ENCODE assay signal across 22 cellular contexts in the genomic region with DNA sequence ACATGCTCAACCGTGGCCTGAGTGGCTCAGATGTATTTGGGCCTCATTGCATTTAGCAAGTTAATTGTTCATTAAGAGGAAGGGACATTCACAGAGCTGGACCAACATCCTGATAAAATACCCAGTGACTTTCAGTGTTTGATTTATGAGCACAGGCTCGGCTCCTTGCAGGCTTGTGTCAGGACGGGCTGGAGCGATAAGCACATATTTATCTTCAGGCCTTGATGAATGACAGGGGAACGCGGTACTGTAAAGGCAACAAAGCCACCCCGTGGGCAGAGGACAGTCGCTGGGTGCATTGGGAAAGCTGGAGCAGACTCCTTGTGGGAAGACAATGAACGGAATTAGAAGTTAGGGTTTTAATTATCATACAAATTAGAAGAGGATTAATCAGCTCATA.
DNase-seq lines count a peak whose midpoint lies in the region; ATAC-seq, FAIRE-seq and TF ChIP-seq lines count a peak whose summit lies in the region.
"Had no signal": no experiment of that assay in that cellular context is flagged by ENCODE, and none has a peak within 500 bp of the region (broad histone marks: within the 10 kb centered on the region; RNA-seq: fewer than 3 reads in every experiment).

No MANE protein-coding gene starts in this region.

- no peaks in the 10 kb centered on the region for H3K79me2 ChIP-seq in K562 (ENCODE audit: control insufficient read depth, insufficient read depth, low read length)

- intact Hi-C loops in K562 (cut with micrococcal nuclease): no loop called here

- no peaks in the 10 kb centered on the region for H3K9me1 ChIP-seq in K562 (ENCODE audit: control insufficient read depth, insufficient read depth, low read length)

- FAIRE-seq in K562 (lab: Jason Lieb, UNC): no peak
- FAIRE-seq: GM12892, H1 had no signal

- H3K27me3 Mint-ChIP-seq in stimulated activated memory B cell treated with anti-CD40 and anti-IgM and Interleukin-4, amounts not matched to agents 10 μg/mL and 1 μg/mL and 100 μg/mL, for 72 hours: no peaks in the 10 kb centered on the region
- H3K27me3 Mint-ChIP-seq: CD4-positive, alpha-beta T cell; CD8-positive, alpha-beta memory T cell had no signal

- no peaks in the 10 kb centered on the region for H3K36me3 Mint-ChIP-seq in stimulated activated memory B cell treated with anti-CD40 and anti-IgM and Interleukin-4, amounts not matched to agents 10 μg/mL and 1 μg/mL and 100 μg/mL, for 72 hours
- H3K36me3 Mint-ChIP-seq: CD8-positive, alpha-beta memory T cell had no signal

- no peaks in the 10 kb centered on the region for H3K9me3 Mint-ChIP-seq in stimulated activated memory B cell treated with anti-CD40 and anti-IgM and Interleukin-4, amounts not matched to agents 10 μg/mL and 1 μg/mL and 100 μg/mL, for 72 hours
- H3K9me3 Mint-ChIP-seq: CD4-positive, alpha-beta T cell had no signal

- no peak overlapping the region for H2AFZ ChIP-seq in K562 (ENCODE audit: low read depth, low read length)
- H2AFZ ChIP-seq: GM23248 had no signal

- no peak for TF ChIP-seq EP300 in K562 (IDR thresholded peaks at IDR 0.05; ENCODE audit: low read length)

- no TSS peak for BruUV-seq in K562 (replicated peaks; lab: Mats Ljungman, UMichigan)

- H3K27me3 ChIP-seq in K562 (ENCODE audit: control insufficient read depth in 2 of 2, insufficient read depth in 2 of 2, low read length in 2 of 2): 0 out of 5 replicates have a peak, but pooled peaks cover 0 to 4% of the 10 kb centered on the region in 2 experiments
- H3K27me3 ChIP-seq: BLaER1 had no signal

- POLR2A ChIA-PET in HEK293 (lab: Yijun Ruan, JAX) (interaction anchor here (0.6 kb wide), 1 partner anchor 12 kb away, joined by 4 read pairs; no protein-coding TSS in a partner anchor), K562 (lab: Yijun Ruan, JAX) (no interaction called here)

- no peak for TF ChIP-seq CTCF in HEK293 (tag by site-specific recombination; IDR thresholded peaks at IDR 0.05)
- no peak for TF ChIP-seq CTCF in K562 (IDR thresholded peaks at IDR 0.05 in 2 of 3, conservative IDR thresholded peaks at IDR 0.05 in 1 of 3; ENCODE audit: insufficient read depth in 2 of 3, low read depth in 1 of 3, low read length in 3 of 3)

- no peak for TF ChIP-seq POLR2A in K562 (conservative IDR thresholded peaks at IDR 0.05)

- no peaks in the 10 kb centered on the region for H3K9me3 ChIP-seq in HEK293 (ENCODE audit: control insufficient read depth, insufficient read depth, low read depth, low read length)
- H3K9me3 ChIP-seq in K562 (replicated peaks; ENCODE audit: control insufficient read depth, insufficient read depth, low read depth, low read length): no peaks in the 10 kb centered on the region
- H3K9me3 ChIP-seq: BLaER1 had no signal

- H3K27ac ChIP-seq in HEK293 (ENCODE audit: extremely low read depth, low read depth, low read length): no peak overlapping the region
- no peak overlapping the region for H3K27ac ChIP-seq in K562 (ENCODE audit: extremely low read depth, low read depth, low read length)
- H3K27ac ChIP-seq: 22Rv1, BLaER1, C4-2B, GM23248 had no signal

- DNase-seq in NCI-H748 (lab: John Stamatoyannopoulos, UW; ENCODE audit: unreplicated experiment): peak; percentile 12
- no peak for DNase-seq in NCI-H748 treated with DMSO at 0.1 percent for 48 hours (lab: John Stamatoyannopoulos, UW)
- DNase-seq in K562 (ENCODE audit: extremely low read depth in 1 of 4, low spot score in 3 of 4): peak in 1 of 4 experiments; percentile 4
- DNase-seq in left kidney (ENCODE audit: low read depth, low spot score): peak; percentile 53
- DNase-seq in occipital lobe (lab: John Stamatoyannopoulos, UW): no peak
- DNase-seq: CD4-positive, alpha-beta T cell; CD8-positive, alpha-beta memory T cell; DMS53; DMS79 treated with DMSO at 0.1 percent for 48 hours; GF-D8; GM23248; H7; HCEC 1CT had no signal

- no peak overlapping the region for H3K4me3 Mint-ChIP-seq in stimulated activated memory B cell treated with anti-CD40 and anti-IgM and Interleukin-4, amounts not matched to agents 10 μg/mL and 1 μg/mL and 100 μg/mL, for 72 hours
- H3K4me3 Mint-ChIP-seq: B cell; CD4-positive, alpha-beta T cell; CD8-positive, alpha-beta memory T cell had no signal

- ATAC-seq in K562 (no peak), HG03469 (IDR thresholded peaks at IDR 0.05; ENCODE audit: unreplicated experiment) (no peak)
- ATAC-seq in stimulated activated memory B cell treated with anti-CD40 and anti-IgM and Interleukin-4, amounts not matched to agents 10 μg/mL and 1 μg/mL and 100 μg/mL, for 72 hours: no peak

- no peaks in the 10 kb centered on the region for H3K36me3 ChIP-seq in HEK293 (ENCODE audit: control insufficient read depth in 2 of 2, insufficient read depth in 1 of 2, low read length in 2 of 2)
- H3K36me3 ChIP-seq in K562 (ENCODE audit: control insufficient read depth, insufficient read depth, low read length): no peaks in the 10 kb centered on the region
- H3K36me3 ChIP-seq: BLaER1 had no signal

- no peaks in the 10 kb centered on the region for H3K4me1 Mint-ChIP-seq in stimulated activated memory B cell treated with anti-CD40 and anti-IgM and Interleukin-4, amounts not matched to agents 10 μg/mL and 1 μg/mL and 100 μg/mL, for 72 hours
- H3K4me1 Mint-ChIP-seq: B cell; CD8-positive, alpha-beta memory T cell had no signal

- in situ Hi-C loops in K562 (cut with MboI): no loop called here

- H3K4me3 ChIP-seq in HEK293 (ENCODE audit: low read depth, low read length) (no peak overlapping the region), K562 (no peak overlapping the region)
- H3K4me3 ChIP-seq: BLaER1, GM23248 had no signal

- 0% methylated on average over 9 of the region's 9 CpGs for WGBS in K562 (ENCODE audit: insufficient coverage, low coverage, missing lambda C conversion rate)

- H3K9ac ChIP-seq in K562 (ENCODE audit: insufficient read depth in 1 of 2, low read depth in 2 of 2, low read length in 2 of 2): no peak overlapping the region
- H3K9ac ChIP-seq: BLaER1, GM23248 had no signal

- no peaks in the 10 kb centered on the region for H4K20me1 ChIP-seq in K562 (replicated peaks; ENCODE audit: control insufficient read depth, insufficient read depth, low read length)
- H4K20me1 ChIP-seq: BLaER1 had no signal

- no peak overlapping the region for H3K27ac Mint-ChIP-seq in stimulated activated memory B cell treated with anti-CD40 and anti-IgM and Interleukin-4, amounts not matched to agents 10 μg/mL and 1 μg/mL and 100 μg/mL, for 72 hours
- H3K27ac Mint-ChIP-seq: B cell; CD4-positive, alpha-beta T cell; CD8-positive, alpha-beta memory T cell had no signal

- TF ChIP-seq RAD21 in K562 (CRISPR knock-in tag; conservative IDR thresholded peaks at IDR 0.05 in 1 of 2, IDR thresholded peaks at IDR 0.05 in 1 of 2): no peak

- CTCF ChIA-PET in HEK293 (lab: Yijun Ruan, JAX) (no interaction called here), K562 (lab: Yijun Ruan, JAX; ENCODE audit: low intra/inter-chr PET ratio) (interaction anchor here (0.5 kb wide), 1 partner anchor 200 kb away, joined by 3 read pairs; no protein-coding TSS in a partner anchor)

- H3K4me1 ChIP-seq in HEK293 (ENCODE audit: control insufficient read depth, insufficient read depth, low read length) (no peaks in the 10 kb centered on the region), K562 (replicated peaks in 1 of 2; ENCODE audit: control insufficient read depth in 2 of 2, insufficient read depth in 2 of 2, low read length in 2 of 2) (no peaks in the 10 kb centered on the region)

- H3K4me2 ChIP-seq in K562 (ENCODE audit: insufficient read depth, low read length): no peak overlapping the region
- H3K4me2 ChIP-seq: BLaER1 had no signal

TF ChIP-seq in HEK293, 187 proteins besides CTCF, POLR2A, EP300 and RAD21:
- TF ChIP-seq ZNF354C (tag by site-specific recombination; IDR thresholded peaks at IDR 0.05; ENCODE audit: borderline replicate concordance, low read depth): no peak
- TF ChIP-seq SP3 (tag by site-specific recombination; IDR thresholded peaks at IDR 0.05): no peak
- TF ChIP-seq KLF1 (tag by site-specific recombination; IDR thresholded peaks at IDR 0.05): no peak
- TF ChIP-seq TRIM28 (IDR thresholded peaks at IDR 0.05; ENCODE audit: borderline replicate concordance, low read length): peak; percentile 48; the same call in 1 of the 2 replicates
TF ChIP-seq in HEK293: peak in this region for 1.

TF ChIP-seq in K562, 482 proteins besides CTCF, POLR2A, EP300 and RAD21:
- TF ChIP-seq, protein P1, sequence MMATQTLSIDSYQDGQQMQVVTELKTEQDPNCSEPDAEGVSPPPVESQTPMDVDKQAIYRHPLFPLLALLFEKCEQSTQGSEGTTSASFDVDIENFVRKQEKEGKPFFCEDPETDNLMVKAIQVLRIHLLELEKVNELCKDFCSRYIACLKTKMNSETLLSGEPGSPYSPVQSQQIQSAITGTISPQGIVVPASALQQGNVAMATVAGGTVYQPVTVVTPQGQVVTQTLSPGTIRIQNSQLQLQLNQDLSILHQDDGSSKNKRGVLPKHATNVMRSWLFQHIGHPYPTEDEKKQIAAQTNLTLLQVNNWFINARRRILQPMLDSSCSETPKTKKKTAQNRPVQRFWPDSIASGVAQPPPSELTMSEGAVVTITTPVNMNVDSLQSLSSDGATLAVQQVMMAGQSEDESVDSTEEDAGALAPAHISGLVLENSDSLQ (IDR thresholded peaks at IDR 0.05): peak; percentile 81
- TF ChIP-seq, protein P2, sequence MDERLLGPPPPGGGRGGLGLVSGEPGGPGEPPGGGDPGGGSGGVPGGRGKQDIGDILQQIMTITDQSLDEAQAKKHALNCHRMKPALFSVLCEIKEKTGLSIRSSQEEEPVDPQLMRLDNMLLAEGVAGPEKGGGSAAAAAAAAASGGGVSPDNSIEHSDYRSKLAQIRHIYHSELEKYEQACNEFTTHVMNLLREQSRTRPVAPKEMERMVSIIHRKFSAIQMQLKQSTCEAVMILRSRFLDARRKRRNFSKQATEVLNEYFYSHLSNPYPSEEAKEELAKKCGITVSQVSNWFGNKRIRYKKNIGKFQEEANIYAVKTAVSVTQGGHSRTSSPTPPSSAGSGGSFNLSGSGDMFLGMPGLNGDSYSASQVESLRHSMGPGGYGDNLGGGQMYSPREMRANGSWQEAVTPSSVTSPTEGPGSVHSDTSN (CRISPR knock-in tag; IDR thresholded peaks at IDR 0.05; ENCODE audit: low read depth): no peak
- TF ChIP-seq, protein P2 (tag; conservative IDR thresholded peaks at IDR 0.05; ENCODE audit: low read depth): peak; percentile 93
- TF ChIP-seq MEIS2 (IDR thresholded peaks at IDR 0.05; ENCODE audit: partially characterized antibody) (peak; percentile 88), SNIP1 (IDR thresholded peaks at IDR 0.05; ENCODE audit: low read depth) (no peak)

Comparison
In these comparisons a context has a peak if more than half of its experiments do, and no peak if none do; other contexts are left out.
1. DNase-seq: peak in NCI-H748 (single experiment) and left kidney (single experiment); none in NCI-H748 treated with DMSO at 0.1 percent for 48 hours (single experiment) and occipital lobe (single experiment).